18 cellular contexts compared by ENCODE assay signal in genomic region chr5:52063186-52063585, GRCh38.
DNase-seq lines count a peak whose midpoint lies in the region; ATAC-seq, FAIRE-seq and TF ChIP-seq lines count a peak whose summit lies in the region.
"Had no signal": no experiment of that assay in that cellular context is flagged by ENCODE, and none has a peak within 500 bp of the region (broad histone marks: within the 10 kb centered on the region; RNA-seq: fewer than 3 reads in every experiment).

No MANE protein-coding gene starts in this region.

- peak; percentile 4 for FAIRE-seq in endothelial cell of umbilical vein (lab: Jason Lieb, UNC)
- FAIRE-seq: GM12878, GM19239, H1, HTR-8/SVneo had no signal

- H3K79me2 ChIP-seq in PC-3 (ENCODE audit: low read length) (no peaks in the 10 kb centered on the region), endothelial cell of umbilical vein (ENCODE audit: control insufficient read depth, insufficient read depth, low read length) (no peaks in the 10 kb centered on the region), mammary epithelial cell (ENCODE audit: insufficient read depth, low read length) (no peaks in the 10 kb centered on the region)

- no peak overlapping the region for H3K4me2 ChIP-seq in PC-3 (ENCODE audit: low read length)
- peak overlapping the region; percentile 11 for H3K4me2 ChIP-seq in endothelial cell of umbilical vein (ENCODE audit: insufficient read depth, low read length)
- no peak overlapping the region for H3K4me2 ChIP-seq in mammary epithelial cell (ENCODE audit: insufficient read depth, low read depth, low read length)
- H3K4me2 ChIP-seq: BLaER1 treated with 17β-estradiol and CSF1 and Interleukin-3, amounts not matched to agents 10 nM and 100 nM had no signal

- no peaks in the 10 kb centered on the region for H3K9me3 ChIP-seq in PC-3 (ENCODE audit: low read length)
- H3K9me3 ChIP-seq in endothelial cell of umbilical vein (replicated peaks; ENCODE audit: control insufficient read depth, insufficient read depth, low read length) = no peaks in the 10 kb centered on the region
- no peaks in the 10 kb centered on the region for H3K9me3 ChIP-seq in mammary epithelial cell (replicated peaks; ENCODE audit: insufficient read depth, low read length)

- H3K27me3 ChIP-seq in PC-3 (ENCODE audit: low read length) (no peaks in the 10 kb centered on the region), endothelial cell of umbilical vein (ENCODE audit: control insufficient read depth in 2 of 2, insufficient read depth in 2 of 2, low read length in 2 of 2) (no peaks in the 10 kb centered on the region), mammary epithelial cell (ENCODE audit: insufficient read depth, low read length) (no peaks in the 10 kb centered on the region)
- H3K27me3 ChIP-seq: BLaER1 treated with 17β-estradiol and CSF1 and Interleukin-3, amounts not matched to agents 10 nM and 100 nM had no signal

- H3K36me3 ChIP-seq in PC-3 (ENCODE audit: low read depth, low read length) = no peaks in the 10 kb centered on the region
- no peaks in the 10 kb centered on the region for H3K36me3 ChIP-seq in endothelial cell of umbilical vein (ENCODE audit: control insufficient read depth in 2 of 2, extremely low read depth in 1 of 2, insufficient read depth in 2 of 2, low read length in 2 of 2)
- no peaks in the 10 kb centered on the region for H3K36me3 ChIP-seq in mammary epithelial cell (ENCODE audit: insufficient read depth, low read length)
- H3K36me3 ChIP-seq: BLaER1 treated with 17β-estradiol and CSF1 and Interleukin-3, amounts not matched to agents 10 nM and 100 nM; HAP-1 had no signal

- no peak overlapping the region for H3K4me3 ChIP-seq in PC-3 (ENCODE audit: low read length)
- no peak overlapping the region for H3K4me3 ChIP-seq in endothelial cell of umbilical vein (replicated peaks in 1 of 3; ENCODE audit: insufficient read depth in 1 of 3, low read depth in 1 of 3, low read length in 3 of 3)
- no peak overlapping the region for H3K4me3 ChIP-seq in mammary epithelial cell (replicated peaks in 1 of 3; ENCODE audit: insufficient read depth in 1 of 3, low read depth in 2 of 3, low read length in 3 of 3)
- H3K4me3 ChIP-seq: BLaER1 treated with 17β-estradiol and CSF1 and Interleukin-3, amounts not matched to agents 10 nM and 100 nM; GM12878; HAP-1 had no signal

- H3K9me1 ChIP-seq in endothelial cell of umbilical vein (replicated peaks; ENCODE audit: control insufficient read depth, extremely low read depth, insufficient read depth, low read length) = no peaks in the 10 kb centered on the region

- no peaks in the 10 kb centered on the region for H3K9me2 ChIP-seq in PC-3 (replicated peaks; ENCODE audit: low read length)

- DNase-seq in ELR (ENCODE audit: low read depth) (peak; percentile 1), PC-3 (peak; percentile 34), endothelial cell of umbilical vein (ENCODE audit: low read depth, low spot score) (peak; percentile 69), mammary epithelial cell (no peak), hippocampal formation (lab: John Stamatoyannopoulos, UW) (no peak)
- no peak for DNase-seq in stimulated activated CD4-positive, alpha-beta T cell treated with anti-CD3 and anti-CD28 coated beads, Interleukin-15, amount 100 ng/mL, for 24 hours
- DNase-seq: 8988T; Calu3; CD8-positive, alpha-beta T cell; DMS79 treated with DMSO at 0.1 percent for 48 hours; IMR-90 had no signal

- H4K20me1 ChIP-seq in PC-3 (ENCODE audit: low read length) (no peaks in the 10 kb centered on the region), endothelial cell of umbilical vein (replicated peaks; ENCODE audit: control insufficient read depth, extremely low read depth, insufficient read depth, low read length) (no peaks in the 10 kb centered on the region), mammary epithelial cell (ENCODE audit: insufficient read depth, low read length) (no peaks in the 10 kb centered on the region)
- H4K20me1 ChIP-seq: BLaER1 treated with 17β-estradiol and CSF1 and Interleukin-3, amounts not matched to agents 10 nM and 100 nM had no signal

- H3K27ac ChIP-seq in PC-3 (ENCODE audit: low read length) (no peak overlapping the region), endothelial cell of umbilical vein (ENCODE audit: insufficient read depth, low read depth, low read length) (peak overlapping the region; percentile 11), mammary epithelial cell (ENCODE audit: insufficient read depth, low read depth, low read length) (no peak overlapping the region)
- H3K27ac ChIP-seq: BLaER1 treated with 17β-estradiol and CSF1 and Interleukin-3, amounts not matched to agents 10 nM and 100 nM had no signal

- no TSS peak for BruUV-seq in PC-3 (replicated peaks; lab: Mats Ljungman, UMichigan)
- no TSS peak for BruUV-seq in endothelial cell of umbilical vein (replicated peaks; lab: Mats Ljungman, UMichigan)
- no TSS peak for BruUV-seq in mammary epithelial cell (replicated peaks; lab: Mats Ljungman, UMichigan)

- 58% methylated on average over 4 of the region's 4 CpGs for WGBS in mammary epithelial cell (ENCODE audit: low coverage, missing lambda C conversion rate)

- H3K9ac ChIP-seq in PC-3 (ENCODE audit: low read length) (no peak overlapping the region), endothelial cell of umbilical vein (replicated peaks; ENCODE audit: extremely low read depth, insufficient read depth, low read length) (no peak overlapping the region), mammary epithelial cell (ENCODE audit: insufficient read depth, low read length) (no peak overlapping the region)
- H3K9ac ChIP-seq: BLaER1 treated with 17β-estradiol and CSF1 and Interleukin-3, amounts not matched to agents 10 nM and 100 nM had no signal

- no peaks in the 10 kb centered on the region; the same call in 1 of the 2 replicates for H3K4me1 ChIP-seq in PC-3 (ENCODE audit: insufficient read depth, low read length)
- H3K4me1 ChIP-seq in endothelial cell of umbilical vein (ENCODE audit: control insufficient read depth, extremely low read depth, insufficient read depth, low read length) = peaks cover 2% of the 10 kb centered on the region
- no peaks in the 10 kb centered on the region for H3K4me1 ChIP-seq in mammary epithelial cell (ENCODE audit: insufficient read depth, low read length)
- H3K4me1 ChIP-seq: BLaER1 treated with 17β-estradiol and CSF1 and Interleukin-3, amounts not matched to agents 10 nM and 100 nM; HAP-1 had no signal

- no peak overlapping the region for H2AFZ ChIP-seq in PC-3 (ENCODE audit: low read length)
- no peak overlapping the region for H2AFZ ChIP-seq in endothelial cell of umbilical vein (ENCODE audit: low read depth, low read length)
- H2AFZ ChIP-seq in mammary epithelial cell (ENCODE audit: low read depth, low read length) = no peak overlapping the region

- TF ChIP-seq CTCF in PC-3 (conservative IDR thresholded peaks at IDR 0.05; ENCODE audit: low read depth, low read length) (no peak), endothelial cell of umbilical vein (IDR thresholded peaks at IDR 0.05; ENCODE audit: extremely low read depth in 1 of 2, insufficient read depth in 1 of 2, low read depth in 1 of 2, low read length in 2 of 2) (no peak), mammary epithelial cell (conservative IDR thresholded peaks at IDR 0.05 in 1 of 2, IDR thresholded peaks at IDR 0.05 in 1 of 2; ENCODE audit: extremely low read depth in 1 of 2, insufficient read depth in 1 of 2, low read depth in 1 of 2, low read length in 2 of 2) (no peak)

- no peak for TF ChIP-seq POLR2A in endothelial cell of umbilical vein (IDR thresholded peaks at IDR 0.05; ENCODE audit: low read depth, low read length)

- H3F3A ChIP-seq in PC-3 (ENCODE audit: low read length, unreplicated experiment) = no peaks in the 10 kb centered on the region

- CTCF ChIA-PET in PC-3 (lab: Charles Lee) (no interaction called here), endothelial cell of umbilical vein (lab: Charles Lee) (interaction anchor here (0.8 kb wide), 1 partner anchor 26 kb away, joined by 3 read pairs; no protein-coding TSS in a partner anchor), mammary epithelial cell (lab: Charles Lee; ENCODE audit: low non-redundant PET) (no interaction called here)

- dilution Hi-C loops in endothelial cell of umbilical vein (cut with MboI; ENCODE audit: extremely low pct_ligation_motif_present, low sequenced_read_pairs) = no loop called here
- dilution Hi-C loops in mammary epithelial cell (cut with HindIII; ENCODE audit: low sequenced_read_pairs) = no loop called here

- POLR2A ChIA-PET in PC-3 (lab: Charles Lee; ENCODE audit: unreplicated experiment) = interaction anchor here (0.6 kb wide), 1 partner anchor 676 kb away, joined by 7 read pairs; no protein-coding TSS in a partner anchor
- POLR2A ChIA-PET in endothelial cell of umbilical vein (lab: Charles Lee) = no interaction called here

- peak; percentile 53 for ATAC-seq in PC-3
- ATAC-seq in GM18870 (IDR thresholded peaks at IDR 0.05; ENCODE audit: unreplicated experiment) = no peak
- ATAC-seq: CD8-positive, alpha-beta T cell; GM12878 had no signal

- in situ Hi-C loops in mammary epithelial cell (cut with MboI; ENCODE audit: low sequenced_read_pairs in 2 of 2) = no loop called here

- intact Hi-C loops in PC-3 (cut with micrococcal nuclease) = no loop called here
- intact Hi-C loops in endothelial cell of umbilical vein (cut with micrococcal nuclease) = loop anchor here (1.0 kb wide), 1 partner anchor 77 kb away; no protein-coding TSS in a partner anchor
- intact Hi-C loops in mammary epithelial cell (cut with micrococcal nuclease) = no loop called here

TF ChIP-seq in endothelial cell of umbilical vein, 7 proteins besides CTCF, POLR2A, EP300 and RAD21:
- TF ChIP-seq JUN (IDR thresholded peaks at IDR 0.05; ENCODE audit: borderline replicate concordance, insufficient read depth, insufficient read length, low read depth) = peak; percentile 94
- no peak for TF ChIP-seq MAX (IDR thresholded peaks at IDR 0.05; ENCODE audit: insufficient read depth, insufficient read length)
- TF ChIP-seq FOS (IDR thresholded peaks at IDR 0.05; ENCODE audit: borderline replicate concordance, insufficient read depth, low read length) = peak; percentile 49

Comparison
In these comparisons a context has a peak if more than half of its experiments do, and no peak if none do; other contexts are left out.
1. DNase-seq: peak in ELR (single experiment), PC-3 (single experiment) and endothelial cell of umbilical vein (single experiment); none in stimulated activated CD4-positive, alpha-beta T cell treated with anti-CD3 and anti-CD28 coated beads, Interleukin-15, amount 100 ng/mL, for 24 hours (single experiment), mammary epithelial cell (single experiment) and hippocampal formation (0 of 2).